Comparison of ENCODE assay signal across 8 cellular contexts in genomic region chr17:69434164-69434579, GRCh38. TPM values are rescaled to one million over a fixed set of nuclear protein-coding genes. Genes with fewer than 3 reads are reported as not detected.
A peak's percentile ranks its signal among the peaks of the same experiment; 100 is the strongest.
DNase-seq lines count a peak whose midpoint lies in the region; ATAC-seq, FAIRE-seq and TF ChIP-seq lines count a peak whose summit lies in the region.

No MANE protein-coding gene starts in this region.

- H4K20me1 ChIP-seq in PC-3 (ENCODE audit: low read length), result no peaks in the 10 kb centered on the region

- CTCF ChIA-PET in HEK293 (lab: Yijun Ruan, JAX), result interaction anchor here (0.6 kb wide), 1 partner anchor 1718 kb away, joined by 3 read pairs; no protein-coding TSS in a partner anchor
- CTCF ChIA-PET in PC-3 (lab: Charles Lee), result no interaction called here

- intact Hi-C loops in PC-3 (cut with micrococcal nuclease), result no loop called here
- intact Hi-C loops in spleen (cut with DNase I; ENCODE audit: low total_unique reads), result no loop called here

- H3K79me2 ChIP-seq in PC-3 (ENCODE audit: low read length), result no peaks in the 10 kb centered on the region

- H2AFZ ChIP-seq in PC-3 (ENCODE audit: low read length), result no peak overlapping the region

- H3K36me3 ChIP-seq in HEK293 (ENCODE audit: control insufficient read depth in 2 of 2, insufficient read depth in 1 of 2, low read length in 2 of 2), result no peaks in the 10 kb centered on the region
- no peaks in the 10 kb centered on the region for H3K36me3 ChIP-seq in PC-3 (ENCODE audit: low read depth, low read length)
- H3K36me3 ChIP-seq in spleen, result peaks cover 0 to 7% (median 0%) of the 10 kb centered on the region in 6 donors

- 65 to 85% (median 76%) methylated on average over 3 of the region's 3 CpGs for WGBS in spleen, 5 donors

- BruUV-seq in PC-3 (replicated peaks; lab: Mats Ljungman, UMichigan), result no TSS peak

- no peak overlapping the region for H3K9ac ChIP-seq in PC-3 (ENCODE audit: low read length)

- no peaks in the 10 kb centered on the region for H3K27me3 ChIP-seq in PC-3 (ENCODE audit: low read length)
- H3K27me3 ChIP-seq in spleen (replicated peaks in 1 of 7), result no peaks in the 10 kb centered on the region

- no peak for TF ChIP-seq CTCF in HEK293 (tag by site-specific recombination; IDR thresholded peaks at IDR 0.05)
- no peak for TF ChIP-seq CTCF in PC-3 (conservative IDR thresholded peaks at IDR 0.05; ENCODE audit: low read depth, low read length)
- TF ChIP-seq CTCF in fibroblast of mammary gland (conservative IDR thresholded peaks at IDR 0.05; ENCODE audit: control insufficient read depth, insufficient read depth, low read depth, low read length), result no peak
- TF ChIP-seq CTCF in retinal pigment epithelial cell (conservative IDR thresholded peaks at IDR 0.05; ENCODE audit: low read depth, low read length), result no peak
- TF ChIP-seq CTCF in spleen (IDR thresholded peaks at IDR 0.05 in 8 of 11, conservative IDR thresholded peaks at IDR 0.05 in 3 of 11), result no peak

- no peak for TF ChIP-seq POLR2A in H54 (IDR thresholded peaks at IDR 0.05; ENCODE audit: low read depth, low read length)
- no peak for TF ChIP-seq POLR2A in spleen (IDR thresholded peaks at IDR 0.05)

- H3F3A ChIP-seq in PC-3 (ENCODE audit: low read length, unreplicated experiment), result no peaks in the 10 kb centered on the region

- no peak overlapping the region for H3K4me2 ChIP-seq in PC-3 (ENCODE audit: low read length)

- POLR2A ChIA-PET in HEK293 (lab: Yijun Ruan, JAX) (no interaction called here), PC-3 (lab: Charles Lee; ENCODE audit: unreplicated experiment) (no interaction called here)

- DNase-seq in PC-3 (peak; percentile 74), fibroblast of mammary gland (ENCODE audit: low read depth) (peak; percentile 49), retinal pigment epithelial cell (ENCODE audit: low read depth) (peak; percentile 93), H54 (ENCODE audit: insufficient read length, low spot score) (no peak), spleen (no peak), UCSD-AML1 (lab: John Stamatoyannopoulos, UW; ENCODE audit: unreplicated experiment) (no peak)

- no peak overlapping the region for H3K27ac ChIP-seq in HEK293 (ENCODE audit: extremely low read depth, low read depth, low read length)
- no peak overlapping the region for H3K27ac ChIP-seq in PC-3 (ENCODE audit: low read length)
- H3K27ac ChIP-seq in spleen, result no peak overlapping the region

- ATAC-seq in PC-3, result peak; percentile 35; the same call in 1 of the 2 replicates
- ATAC-seq in HG03342 (IDR thresholded peaks at IDR 0.05; ENCODE audit: unreplicated experiment), result no peak

- H3K4me3 ChIP-seq in HEK293 (ENCODE audit: low read depth, low read length) (no peak overlapping the region), PC-3 (ENCODE audit: low read length) (no peak overlapping the region), fibroblast of mammary gland (ENCODE audit: control insufficient read depth, low read depth, low read length) (no peak overlapping the region), retinal pigment epithelial cell (ENCODE audit: low read length) (no peak overlapping the region), spleen (no peak overlapping the region)

- no peaks in the 10 kb centered on the region for H3K9me2 ChIP-seq in PC-3 (replicated peaks; ENCODE audit: low read length)

- no peaks in the 10 kb centered on the region for H3K9me3 ChIP-seq in HEK293 (ENCODE audit: control insufficient read depth, insufficient read depth, low read depth, low read length)
- H3K9me3 ChIP-seq in PC-3 (ENCODE audit: low read length), result no peaks in the 10 kb centered on the region
- H3K9me3 ChIP-seq in spleen, result peaks cover 0 to 8% (median 0%) of the 10 kb centered on the region in 8 donors

- FAIRE-seq in H54 (lab: Jason Lieb, UNC), result no peak

- H3K4me1 ChIP-seq in HEK293 (ENCODE audit: control insufficient read depth, insufficient read depth, low read length) (peaks cover 12% of the 10 kb centered on the region), PC-3 (ENCODE audit: insufficient read depth, low read length) (peaks cover 5% of the 10 kb centered on the region), spleen (peaks cover 0 to 16% (median 2%) of the 10 kb centered on the region in 6 donors)

TF ChIP-seq in HEK293, 187 proteins besides CTCF, POLR2A, EP300 and RAD21 (continues in another document):
- TF ChIP-seq SCRT2 (tag by site-specific recombination; IDR thresholded peaks at IDR 0.05) (peak; percentile 83), ZBTB20 (tag by site-specific recombination; IDR thresholded peaks at IDR 0.05) (no peak), ZFP37 (tag by site-specific recombination; IDR thresholded peaks at IDR 0.05) (no peak), ZBTB21 (tag by site-specific recombination; IDR thresholded peaks at IDR 0.05) (no peak), ZNF302 (tag by site-specific recombination; IDR thresholded peaks at IDR 0.05; ENCODE audit: low read depth) (no peak), ZNF449 (tag by site-specific recombination; IDR thresholded peaks at IDR 0.05) (no peak), ZNF398 (tag by site-specific recombination; IDR thresholded peaks at IDR 0.05) (0 out of 2 replicates have a peak, but pooled peaks have one; percentile 21), ZBTB6 (tag by site-specific recombination; IDR thresholded peaks at IDR 0.05) (peak; percentile 54; the same call in 1 of the 2 replicates), PRDM6 (tag by site-specific recombination; IDR thresholded peaks at IDR 0.05) (peak; percentile 39; the same call in 1 of the 2 replicates)

RNA-seq across cellular contexts. Expression of gene MAP2K6, which starts 19.7 kb away (rescaled TPM):
- 8.4 and 12.2 TPM in 2 replicates for total RNA-seq in PC-3 (2014; rRNA removed)
- total RNA-seq in spleen, result 10 to 100 TPM in 5 of 7 donors, 1 to 10 TPM in 2; 8.7 to 36.3 (median 19.4) TPM
- 1 to 10 TPM; 3.4 to 5.3 (median 5.0) TPM for polyA plus RNA-seq in spleen

Comparison
In these comparisons a context has a peak if more than half of its experiments do, and no peak if none do; other contexts are left out.
1. DNase-seq: peak in PC-3 (single experiment), fibroblast of mammary gland (single experiment) and retinal pigment epithelial cell (single experiment); none in H54 (single experiment), spleen (single experiment) and UCSD-AML1 (single experiment).